8 cellular contexts compared by ENCODE assay signal in the genomic region with DNA sequence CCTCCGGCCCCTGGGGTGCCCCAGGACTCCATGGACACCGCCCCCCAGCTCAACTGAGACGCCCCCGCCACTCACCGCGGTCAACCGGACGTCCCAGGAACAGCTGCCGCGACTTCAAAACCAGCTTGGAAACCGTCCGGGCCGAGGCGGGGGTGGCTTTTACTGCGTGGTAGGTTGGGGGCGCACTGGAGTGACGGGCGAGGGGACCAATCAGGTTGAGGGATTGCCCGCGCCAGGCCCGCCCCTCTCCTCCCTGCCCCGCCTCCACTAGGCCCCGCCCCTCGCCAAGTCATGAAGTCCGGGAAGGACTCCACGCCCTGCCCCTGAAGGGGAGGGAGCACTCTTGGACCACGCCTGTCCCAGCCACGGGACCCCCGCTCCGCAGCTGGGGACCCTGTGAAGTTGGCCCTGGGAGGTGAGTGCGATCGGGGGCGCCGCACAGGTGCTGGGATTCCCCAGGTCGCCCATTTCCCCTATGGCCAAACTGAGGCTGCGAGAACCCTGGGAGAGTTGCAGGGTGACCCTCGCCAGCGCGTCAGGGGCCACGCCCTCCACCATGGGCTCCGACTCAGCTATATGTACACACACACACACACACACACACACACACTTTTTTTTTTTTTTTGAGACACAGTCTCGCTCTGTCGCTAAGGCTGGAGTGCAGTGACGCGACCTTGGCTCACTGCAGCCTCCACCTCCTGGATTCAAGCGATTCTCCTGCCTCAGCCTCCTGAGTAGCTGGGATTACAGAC.
DNase-seq lines count a peak whose midpoint lies in the region; ATAC-seq lines count a peak whose summit lies in the region.

A gene with protein sequence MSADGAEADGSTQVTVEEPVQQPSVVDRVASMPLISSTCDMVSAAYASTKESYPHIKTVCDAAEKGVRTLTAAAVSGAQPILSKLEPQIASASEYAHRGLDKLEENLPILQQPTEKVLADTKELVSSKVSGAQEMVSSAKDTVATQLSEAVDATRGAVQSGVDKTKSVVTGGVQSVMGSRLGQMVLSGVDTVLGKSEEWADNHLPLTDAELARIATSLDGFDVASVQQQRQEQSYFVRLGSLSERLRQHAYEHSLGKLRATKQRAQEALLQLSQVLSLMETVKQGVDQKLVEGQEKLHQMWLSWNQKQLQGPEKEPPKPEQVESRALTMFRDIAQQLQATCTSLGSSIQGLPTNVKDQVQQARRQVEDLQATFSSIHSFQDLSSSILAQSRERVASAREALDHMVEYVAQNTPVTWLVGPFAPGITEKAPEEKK (minus strand): TSS at position 134 of the 752 bp plus-strand sequence. CDS start 6,273 bp downstream, outside the sequence.

- ATAC-seq in HG02588 (IDR thresholded peaks at IDR 0.05; ENCODE audit: unreplicated experiment) = peak; percentile 68

- DNase-seq in NCI-H2171 (lab: John Stamatoyannopoulos, UW) = peak; percentile 62
- DNase-seq in activated CD4-positive, CD25-positive, alpha-beta regulatory T cell treated with anti-CD3 and anti-CD28 coated beads, Interleukin-2, amount 50 U/mL, for 16 hours (ENCODE audit: low read depth, low spot score) = peak; percentile 73
- DNase-seq in caudate nucleus (lab: John Stamatoyannopoulos, UW) = peak in 60 of 61 donors; percentile 22 to 94 (median 82)
- DNase-seq in islet precursor cell = peak; percentile 98
- peak; percentile 87 to 95 for DNase-seq in stimulated activated CD4-positive, alpha-beta T cell treated with anti-CD3 and anti-CD28 coated beads, Interleukin-12 subunit alpha, Interleukin-12 subunit beta, amount 100 ng/mL, for 24 hours (ENCODE audit: low read depth in 2 of 2)
- DNase-seq in NCI-H187 (lab: John Stamatoyannopoulos, UW) = no peak

- H3K27ac ChIP-seq in caudate nucleus (ENCODE audit: low read depth, low read length) = peak within 1 kb of the TSS; percentile 78

- peak within 1 kb of the TSS; percentile 76 for H3K4me3 ChIP-seq in GM08714 (ENCODE audit: low read length)

Comparison
In these comparisons a context has a peak if more than half of its experiments do, and no peak if none do; other contexts are left out.
1. DNase-seq: peak in NCI-H2171 (single experiment), activated CD4-positive, CD25-positive, alpha-beta regulatory T cell treated with anti-CD3 and anti-CD28 coated beads, Interleukin-2, amount 50 U/mL, for 16 hours (single experiment), caudate nucleus (60 of 61), islet precursor cell (single experiment) and stimulated activated CD4-positive, alpha-beta T cell treated with anti-CD3 and anti-CD28 coated beads, Interleukin-12 subunit alpha, Interleukin-12 subunit beta, amount 100 ng/mL, for 24 hours (2 of 2); none in NCI-H187 (0 of 2).